ENCODE assay signal across 23 cellular contexts in genomic region chr2:157179706-157180105, GRCh38.
DNase-seq lines count a peak whose midpoint lies in the region; ATAC-seq, FAIRE-seq and TF ChIP-seq lines count a peak whose summit lies in the region.
"Had no signal": no experiment of that assay in that cellular context is flagged by ENCODE, and none has a peak within 500 bp of the region (broad histone marks: within the 10 kb centered on the region; RNA-seq: fewer than 3 reads in every experiment).

No MANE protein-coding gene starts in this region.

- H3K23ac ChIP-seq in IMR-90 (ENCODE audit: low read depth, low read length) = no peak overlapping the region

- H3K27me3 ChIP-seq in IMR-90 (ENCODE audit: control insufficient read depth, insufficient read depth, low read length) = no peaks in the 10 kb centered on the region
- H3K27me3 ChIP-seq: BLaER1 had no signal

- H3K27ac Mint-ChIP-seq in CD14-positive monocyte = peak overlapping the region in 5 of 7 donors; percentile 18 to 74 (median 52)
- H3K27ac Mint-ChIP-seq: B cell; CD4-positive, alpha-beta T cell; CD8-positive, alpha-beta memory T cell; GM23338; H9 had no signal

- H3K4me2 ChIP-seq in A549 (no peak overlapping the region), IMR-90 (ENCODE audit: low read depth, low read length) (no peak overlapping the region)
- H3K4me2 ChIP-seq: BLaER1, GM23338 had no signal

- no peaks in the 10 kb centered on the region for H3K9me3 Mint-ChIP-seq in CD14-positive monocyte
- H3K9me3 Mint-ChIP-seq: CD4-positive, alpha-beta T cell; CD8-positive, alpha-beta memory T cell; GM23338 had no signal

- no peak for ATAC-seq in A549
- ATAC-seq in IMR-90 (ENCODE audit: low read depth) = no peak
- ATAC-seq in GM21825 (IDR thresholded peaks at IDR 0.05; ENCODE audit: unreplicated experiment) = no peak
- ATAC-seq: GM23338, HCT116 had no signal

- POLR2A ChIA-PET in A549 (lab: Yijun Ruan, JAX) (no interaction called here), IMR-90 (lab: Charles Lee; ENCODE audit: unreplicated experiment) (interaction anchor here (0.5 kb wide), 1 partner anchor 545 kb away, joined by 3 read pairs; no protein-coding TSS in a partner anchor)

- dilution Hi-C loops in IMR-90 (cut with HindIII; ENCODE audit: low sequenced_read_pairs, unreplicated experiment) = no loop called here

- no TSS peak for BruUV-seq in IMR-90 (replicated peaks; lab: Mats Ljungman, UMichigan)

- H3K4me3 Mint-ChIP-seq in CD14-positive monocyte = no peak overlapping the region
- H3K4me3 Mint-ChIP-seq: B cell; CD4-positive, alpha-beta T cell; CD8-positive, alpha-beta memory T cell; GM23338; H9 had no signal

- peak overlapping the region; percentile 68; the same call in 1 of the 2 replicates for H3K4ac ChIP-seq in IMR-90 (ENCODE audit: low read depth, low read length)

- peaks cover 6% of the 10 kb centered on the region for H3K9me1 ChIP-seq in IMR-90 (ENCODE audit: insufficient read depth, low read length)

- H3K14ac ChIP-seq in IMR-90 (replicated peaks; ENCODE audit: low read depth, low read length) = peak overlapping the region; percentile 48

- FAIRE-seq in A549 (lab: Jason Lieb, UNC) = no peak
- FAIRE-seq: D721Med, GM12891, GM18507 had no signal

- H3K9me3 ChIP-seq in A549 (0 out of 3 replicates have a peak, but pooled peaks cover 9% of the 10 kb centered on the region), IMR-90 (ENCODE audit: control insufficient read depth, insufficient read depth, low read length) (no peaks in the 10 kb centered on the region)
- H3K9me3 ChIP-seq: BLaER1 had no signal

- H3K27ac ChIP-seq in A549 (peak overlapping the region; percentile 4 to 46; a peak in 4 of 6 replicates), IMR-90 (ENCODE audit: insufficient read depth, low read length) (peak overlapping the region; percentile 9; the same call in 1 of the 2 replicates), substantia nigra (ENCODE audit: low read depth, low read length, poor library complexity, severe bottlenecking) (no peak overlapping the region)
- H3K27ac ChIP-seq: BLaER1, C4-2B had no signal

- H3K4me1 Mint-ChIP-seq in CD14-positive monocyte = peaks cover 60% of the 10 kb centered on the region
- H3K4me1 Mint-ChIP-seq: B cell had no signal

- no peak overlapping the region for H3K9ac ChIP-seq in IMR-90 (ENCODE audit: low read depth, low read length)
- H3K9ac ChIP-seq: BLaER1 had no signal

- peak overlapping the region; percentile 80 for H3K18ac ChIP-seq in IMR-90 (ENCODE audit: low read depth, low read length)

- in situ Hi-C loops in IMR-90 (cut with MboI; ENCODE audit: low sequenced_read_pairs) = loop anchor here (5.0 to 10.0 kb wide), 2 partner anchors 285 to 852 kb away; no protein-coding TSS in a partner anchor

- no peak overlapping the region for H3K4me3 ChIP-seq in A549
- H3K4me3 ChIP-seq in IMR-90 (ENCODE audit: insufficient read depth, low read depth, low read length) = no peak overlapping the region
- H3K4me3 ChIP-seq: BLaER1, GM23338 had no signal

- H4K5ac ChIP-seq in IMR-90 (ENCODE audit: low read depth, low read length) = peak overlapping the region; percentile 89

- TF ChIP-seq RAD21 in A549 (conservative IDR thresholded peaks at IDR 0.05 in 1 of 2, IDR thresholded peaks at IDR 0.05 in 1 of 2) = no peak
- no peak for TF ChIP-seq RAD21 in IMR-90 (IDR thresholded peaks at IDR 0.05; ENCODE audit: low read length)

- no peaks in the 10 kb centered on the region for H3K36me3 ChIP-seq in IMR-90 (ENCODE audit: control insufficient read depth, insufficient read depth, low read length)
- H3K36me3 ChIP-seq: BLaER1 had no signal

- H4K20me1 ChIP-seq in IMR-90 (ENCODE audit: insufficient read depth, low read length) = no peaks in the 10 kb centered on the region
- H4K20me1 ChIP-seq: BLaER1 had no signal

- peak overlapping the region; percentile 77 for H4K91ac ChIP-seq in IMR-90 (ENCODE audit: insufficient read depth, low read depth, low read length)

- H3K56ac ChIP-seq in IMR-90 (ENCODE audit: extremely low read depth, insufficient read depth, low read length) = no peak overlapping the region

- no peak overlapping the region for H2BK5ac ChIP-seq in IMR-90 (ENCODE audit: low read depth, low read length, poor library complexity, severe bottlenecking)

- H4K8ac ChIP-seq in IMR-90 (ENCODE audit: low read depth in 2 of 2, low read length in 2 of 2) = peak overlapping the region; percentile 55 to 73; a peak in 3 of 4 replicates

- H2BK120ac ChIP-seq in IMR-90 (ENCODE audit: low read depth, low read length) = peak overlapping the region; percentile 85

- H2AFZ ChIP-seq in IMR-90 (replicated peaks; ENCODE audit: low read length, poor library complexity) = no peak overlapping the region
- H2AFZ ChIP-seq: GM23338 had no signal

- peak overlapping the region; percentile 81; the same call in 2 of the 3 replicates for H2BK15ac ChIP-seq in IMR-90 (ENCODE audit: low read depth, low read length)

- peaks cover 0 to 3% (median 2%) of the 10 kb centered on the region in 3 donors for H3K27me3 Mint-ChIP-seq in CD14-positive monocyte (ENCODE audit: low read depth in 3 of 3)

- no peaks in the 10 kb centered on the region for H3K36me3 Mint-ChIP-seq in CD14-positive monocyte
- H3K36me3 Mint-ChIP-seq: CD8-positive, alpha-beta memory T cell had no signal

- H2AK5ac ChIP-seq in IMR-90 (ENCODE audit: low read depth, low read length) = peak overlapping the region; percentile 84

- CTCF ChIA-PET in A549 (lab: Yijun Ruan, JAX) = interaction anchor here (0.6 kb wide), 1 partner anchor 125 kb away, joined by 3 read pairs; no protein-coding TSS in a partner anchor
- CTCF ChIA-PET in IMR-90 (lab: Yijun Ruan, JAX) = no interaction called here

- TF ChIP-seq EP300 in A549 (IDR thresholded peaks at IDR 0.05) = no peak

- DNase-seq in A549 (ENCODE audit: low read depth in 1 of 2, low spot score in 1 of 2) (no peak), CD14-positive monocyte (ENCODE audit: low spot score) (no peak), IMR-90 (no peak), cerebellum (ENCODE audit: low spot score) (peak; percentile 61), amygdala (lab: John Stamatoyannopoulos, UW) (no peak), substantia nigra (lab: John Stamatoyannopoulos, UW) (no peak)
- DNase-seq: 8988T; CD4-positive, alpha-beta T cell; CD8-positive, alpha-beta memory T cell; DMS 273 treated with DMSO at 0.1 percent for 48 hours; DMS79; EL; GF-D8; H9 had no signal

- H3K4me1 ChIP-seq in A549 = peaks cover 30% of the 10 kb centered on the region
- H3K4me1 ChIP-seq in IMR-90 (ENCODE audit: control insufficient read depth, insufficient read depth, low read length) = peaks cover 15% of the 10 kb centered on the region

- TF ChIP-seq POLR2A in A549 (IDR thresholded peaks at IDR 0.05; ENCODE audit: low read length) (no peak), IMR-90 (IDR thresholded peaks at IDR 0.05; ENCODE audit: low read depth, low read length) (no peak)

- no peaks in the 10 kb centered on the region for H3K79me1 ChIP-seq in IMR-90 (ENCODE audit: low read depth in 1 of 2, low read length in 2 of 2)

- no peak overlapping the region for H2AK9ac ChIP-seq in IMR-90 (replicated peaks; ENCODE audit: low read depth, low read length, poor library complexity)

- intact Hi-C loops in CD14-positive monocyte (cut with micrococcal nuclease) (no loop called here), IMR-90 (cut with micrococcal nuclease) (no loop called here)

- no peak for TF ChIP-seq CTCF in A549 (IDR thresholded peaks at IDR 0.05)
- TF ChIP-seq CTCF in CD14-positive monocyte (IDR thresholded peaks at IDR 0.05) = no peak
- no peak for TF ChIP-seq CTCF in IMR-90 (conservative IDR thresholded peaks at IDR 0.05; ENCODE audit: low read depth, low read length)

- WGBS in A549 (ENCODE audit: missing lambda C conversion rate) = 85% methylated on average over 2 of the region's 2 CpGs
- WGBS in IMR-90 (ENCODE audit: extremely low coverage in 2 of 2, insufficient read length in 1 of 2), 2 experiments = no CpG with 5 or more reads among the region's 2 CpGs

- peak overlapping the region; percentile 91 for H2BK20ac ChIP-seq in IMR-90 (ENCODE audit: low read depth, low read length)

TF ChIP-seq in A549, 52 proteins besides CTCF, POLR2A, EP300 and RAD21 (continues in another document):
- TF ChIP-seq NR3C1 (IDR thresholded peaks at IDR 0.05) (no peak), FOSB (CRISPR knock-in tag; IDR thresholded peaks at IDR 0.05) (no peak), HDAC2 (IDR thresholded peaks at IDR 0.05) (no peak), TFCP2L1 (CRISPR knock-in tag; IDR thresholded peaks at IDR 0.05) (no peak), HOXB5 (CRISPR knock-in tag; IDR thresholded peaks at IDR 0.05) (no peak), RNF2 (IDR thresholded peaks at IDR 0.05; ENCODE audit: borderline replicate concordance, low read depth) (no peak)

TF ChIP-seq in IMR-90, 13 proteins besides CTCF, POLR2A, EP300 and RAD21:
- TF ChIP-seq FOS (IDR thresholded peaks at IDR 0.05; ENCODE audit: low read depth, low read length) = no peak
TF ChIP-seq in IMR-90: peak in this region for 0.
